27 cellular contexts compared by ENCODE assay signal in the genomic region with DNA sequence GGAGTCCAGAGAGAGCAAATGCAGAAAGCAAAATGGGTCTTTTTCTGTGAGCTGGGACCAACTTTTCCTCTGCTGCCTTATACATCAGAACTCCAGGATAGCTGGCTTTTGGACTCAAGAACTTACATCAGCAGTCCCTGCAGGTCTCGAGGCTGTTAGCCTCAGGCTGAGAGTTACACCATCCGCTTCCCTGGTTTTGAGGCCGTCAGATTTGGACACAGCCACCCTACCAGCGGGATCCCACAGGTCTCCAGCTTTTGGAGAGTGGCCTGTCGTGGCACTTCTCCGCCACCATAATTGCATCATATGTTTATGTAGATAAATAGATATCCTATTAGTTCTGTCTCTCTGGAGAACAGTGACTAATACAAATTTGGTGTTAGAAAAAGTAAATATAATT.
DNase-seq lines count a peak whose midpoint lies in the region; ATAC-seq, FAIRE-seq and TF ChIP-seq lines count a peak whose summit lies in the region.
"Had no signal": no experiment of that assay in that cellular context is flagged by ENCODE, and none has a peak within 500 bp of the region (broad histone marks: within the 10 kb centered on the region; RNA-seq: fewer than 3 reads in every experiment).

No MANE protein-coding gene starts in this region.

- H3K14ac ChIP-seq in H1 (ENCODE audit: insufficient read length) = no peak overlapping the region
- no peak overlapping the region for H3K14ac ChIP-seq in neuronal stem cell (ENCODE audit: low read length)

- H2BK12ac ChIP-seq in H1 (ENCODE audit: low read depth, low read length) (no peak overlapping the region), neuronal stem cell (ENCODE audit: low read length) (no peak overlapping the region)

- no peak overlapping the region for H4K8ac ChIP-seq in H1 (ENCODE audit: extremely low read depth, insufficient read depth, low read length)
- H4K8ac ChIP-seq in neuronal stem cell (ENCODE audit: low read depth, low read length) = no peak overlapping the region

- WGBS in H1 (ENCODE audit: extremely low coverage in 1 of 2, insufficient coverage in 1 of 2, insufficient read length in 1 of 2, insufficient replicate concordance in 2 of 2, low coverage in 1 of 2, low lambda C conversion rate in 2 of 2, missing lambda C conversion rate in 1 of 2), 2 experiments = 89% methylated on average over 6 of the region's 6 CpGs; no CpG with 5 or more reads in 1 of the 2 experiments
- WGBS in HepG2 (ENCODE audit: low lambda C conversion rate) = 81% methylated on average over 6 of the region's 6 CpGs
- no CpG with 5 or more reads among the region's 6 CpGs for WGBS in neuronal stem cell (ENCODE audit: extremely low coverage in 2 of 2, insufficient read length in 2 of 2, insufficient replicate concordance in 1 of 2), 2 donors
- WGBS in heart right ventricle, 2 donors = 89 to 91% methylated on average over 6 of the region's 6 CpGs

- no TSS peak for BruUV-seq in HepG2 (replicated peaks; lab: Mats Ljungman, UMichigan)

- in situ Hi-C loops in HepG2 (cut with HindIII; ENCODE audit: extremely low pct_ligation_motif_present, low pct_unique_long_range_greater_than_20kb) = no loop called here

- H2BK20ac ChIP-seq in H1 (ENCODE audit: low read length) = peak overlapping the region; percentile 50; the same call in 1 of the 2 replicates

- H2AFZ ChIP-seq in H1 (ENCODE audit: low read length) (peak overlapping the region; percentile 43; the same call in 1 of the 2 replicates), HepG2 (ENCODE audit: low read length) (no peak overlapping the region), neuronal stem cell (ENCODE audit: low read length) (no peak overlapping the region)

- POLR2A ChIA-PET in H1 (lab: Charles Lee; ENCODE audit: partially characterized antibody) (no interaction called here), HepG2 (lab: Yijun Ruan, JAX) (no interaction called here)

- H2BK15ac ChIP-seq in H1 (ENCODE audit: low read length) (peak overlapping the region; percentile 33; the same call in 1 of the 2 replicates), neuronal stem cell (ENCODE audit: low read length) (no peak overlapping the region)

- H3K23ac ChIP-seq in H1 (ENCODE audit: insufficient read length) = no peak overlapping the region
- no peak overlapping the region for H3K23ac ChIP-seq in neuronal stem cell (ENCODE audit: low read depth, low read length, poor library complexity)

- H3K4me1 ChIP-seq in H1 (replicated peaks in 1 of 4; ENCODE audit: control insufficient read depth in 3 of 4, insufficient read depth in 4 of 4, low read length in 3 of 4) (peaks cover 3 to 8% (median 6%) of the 10 kb centered on the region in 4 experiments), HepG2 (ENCODE audit: insufficient read depth, low read length) (peaks cover 27% of the 10 kb centered on the region), neuronal stem cell (ENCODE audit: control insufficient read depth in 2 of 2, insufficient read depth in 1 of 2, low read depth in 1 of 2, low read length in 2 of 2) (peaks cover 0 to 6% of the 10 kb centered on the region in 2 donors), heart right ventricle (no peaks in the 10 kb centered on the region)
- H3K4me1 ChIP-seq: BE2C, BLaER1 had no signal

- CTCF ChIA-PET in H1 (lab: Charles Lee; ENCODE audit: partially characterized antibody) = interaction anchor here (1.2 kb wide), 1 partner anchor 21 kb away, joined by 3 read pairs; no protein-coding TSS in a partner anchor
- CTCF ChIA-PET in HepG2 (lab: Yijun Ruan, JAX; ENCODE audit: low intra/inter-chr PET ratio, low total read pairs) = no interaction called here

- H2BK5ac ChIP-seq in H1 (ENCODE audit: low read depth, low read length) = no peak overlapping the region
- no peak overlapping the region for H2BK5ac ChIP-seq in neuronal stem cell (ENCODE audit: low read length)

- H3K23me2 ChIP-seq in H1 (ENCODE audit: low read depth, low read length) = no peaks in the 10 kb centered on the region

- H3K4ac ChIP-seq in H1 (replicated peaks; ENCODE audit: insufficient read length, low read depth, low read length) (no peak overlapping the region), neuronal stem cell (ENCODE audit: low read length) (no peak overlapping the region)

- H3K18ac ChIP-seq in H1 (ENCODE audit: extremely low read depth, low read length) (no peak overlapping the region), neuronal stem cell (ENCODE audit: low read length) (peak overlapping the region; percentile 65)

- no peaks in the 10 kb centered on the region for H3K79me1 ChIP-seq in H1 (ENCODE audit: low read depth, low read length)
- no peaks in the 10 kb centered on the region for H3K79me1 ChIP-seq in neuronal stem cell (ENCODE audit: low read depth, low read length)

- H3K56ac ChIP-seq in H1 (replicated peaks; ENCODE audit: insufficient read length, low read depth, low read length) = no peak overlapping the region

- DNase-seq in H1 (ENCODE audit: low read depth in 1 of 2, low spot score in 2 of 2) (no peak), HepG2 (ENCODE audit: low spot score) (no peak), neuronal stem cell (ENCODE audit: low spot score) (no peak), heart right ventricle (no peak), posterior vena cava (ENCODE audit: low spot score) (no peak), NCI-H345 (lab: John Stamatoyannopoulos, UW) (no peak)
- DNase-seq: 8988T; ACHN; BE2C; C1 segment of cervical spinal cord; CD4-positive, alpha-beta memory T cell; CD4-positive, CD25-positive, alpha-beta regulatory T cell; CD8-positive, alpha-beta memory T cell; COR-L47; DMS 273 treated with DMSO at 0.1 percent for 48 hours; DMS153; DMS53; DMS79; DND-41; EL; GDM1 had no signal

- H3K79me2 ChIP-seq in H1 (ENCODE audit: control insufficient read depth in 1 of 2, insufficient read depth in 2 of 2, low read length in 2 of 2) (no peaks in the 10 kb centered on the region), HepG2 (ENCODE audit: insufficient read depth, low read length) (no peaks in the 10 kb centered on the region)

- H2BK120ac ChIP-seq in H1 (replicated peaks; ENCODE audit: low read depth, low read length) = peak overlapping the region; percentile 60
- H2BK120ac ChIP-seq in neuronal stem cell (ENCODE audit: low read depth, low read length) = no peak overlapping the region

- intact Hi-C loops in HepG2 (cut with micrococcal nuclease; ENCODE audit: unreplicated experiment) (no loop called here), heart right ventricle (cut with DNase I) (no loop called here), posterior vena cava (cut with DNase I) (no loop called here)

- TF ChIP-seq EP300 in H1 (IDR thresholded peaks at IDR 0.05; ENCODE audit: borderline replicate concordance in 1 of 2, low read depth in 2 of 2, low read length in 2 of 2) (no peak), HepG2 (IDR thresholded peaks at IDR 0.05; ENCODE audit: low read depth in 2 of 2, low read length in 2 of 2) (no peak), HepG2 (CRISPR knock-in tag; IDR thresholded peaks at IDR 0.05; ENCODE audit: borderline replicate concordance) (no peak)

- H2AK5ac ChIP-seq in H1 (ENCODE audit: low read depth, low read length) (no peak overlapping the region), neuronal stem cell (ENCODE audit: low read depth, low read length) (no peak overlapping the region)

- no peak overlapping the region for H3K4me3 ChIP-seq in H1 (ENCODE audit: extremely low read depth in 1 of 4, insufficient read depth in 2 of 4, low read depth in 3 of 4, low read length in 4 of 4)
- no peak overlapping the region for H3K4me3 ChIP-seq in HepG2 (replicated peaks in 1 of 3; ENCODE audit: insufficient read depth in 1 of 3, low read depth in 2 of 3, low read length in 3 of 3)
- H3K4me3 ChIP-seq in neuronal stem cell (ENCODE audit: low read length in 2 of 2) = no peak overlapping the region
- H3K4me3 ChIP-seq in heart right ventricle = no peak overlapping the region
- H3K4me3 ChIP-seq: BLaER1, GM12878 had no signal

- H3K36me3 ChIP-seq in H1 (ENCODE audit: control insufficient read depth in 2 of 4, insufficient read depth in 4 of 4, low read length in 3 of 4) (no peaks in the 10 kb centered on the region), HepG2 (replicated peaks in 1 of 2; ENCODE audit: control insufficient read depth in 1 of 2, insufficient read depth in 2 of 2, low read length in 2 of 2) (no peaks in the 10 kb centered on the region), neuronal stem cell (replicated peaks in 1 of 2; ENCODE audit: control insufficient read depth in 2 of 2, insufficient read depth in 2 of 2, low read length in 2 of 2) (no peaks in the 10 kb centered on the region), heart right ventricle (no peaks in the 10 kb centered on the region)
- H3K36me3 ChIP-seq: BE2C, BLaER1 had no signal

- TF ChIP-seq RAD21 in H1 (IDR thresholded peaks at IDR 0.05 in 1 of 2, conservative IDR thresholded peaks at IDR 0.05 in 1 of 2; ENCODE audit: low read depth in 2 of 2, low read length in 2 of 2) (no peak), HepG2 (CRISPR knock-in tag; IDR thresholded peaks at IDR 0.05) (no peak)

- TF ChIP-seq CTCF in H1 (IDR thresholded peaks at IDR 0.05; ENCODE audit: control extremely low read depth in 1 of 3, insufficient read depth in 1 of 3, low read depth in 1 of 3, low read length in 3 of 3) (no peak), HepG2 (CRISPR knock-in tag; IDR thresholded peaks at IDR 0.05) (no peak), heart right ventricle (IDR thresholded peaks at IDR 0.05) (no peak)

- H3K27ac ChIP-seq in H1 (ENCODE audit: low read depth, low read length) = no peak overlapping the region
- H3K27ac ChIP-seq in HepG2 (ENCODE audit: extremely low read length, insufficient read depth, low read length) = no peak overlapping the region
- H3K27ac ChIP-seq in neuronal stem cell (replicated peaks; ENCODE audit: low read length) = no peak overlapping the region
- no peak overlapping the region for H3K27ac ChIP-seq in heart right ventricle
- H3K27ac ChIP-seq: BLaER1 had no signal

- H3K9ac ChIP-seq in H1 (replicated peaks in 1 of 4; ENCODE audit: extremely low read depth in 1 of 4, low read depth in 3 of 4, low read length in 3 of 4) = no peak overlapping the region
- H3K9ac ChIP-seq in HepG2 (ENCODE audit: insufficient read depth, low read depth, low read length) = no peak overlapping the region
- H3K9ac ChIP-seq in neuronal stem cell (ENCODE audit: low read depth, low read length, poor library complexity) = no peak overlapping the region
- H3K9ac ChIP-seq: BLaER1 had no signal

- H4K5ac ChIP-seq in H1 (ENCODE audit: insufficient read length, low read depth, low read length) = no peak overlapping the region

- no peak for ATAC-seq in HepG2
- ATAC-seq in heart right ventricle = no peak
- ATAC-seq in GM19455 (IDR thresholded peaks at IDR 0.05; ENCODE audit: unreplicated experiment) = no peak
- ATAC-seq: GM12878 had no signal

- H3K4me2 ChIP-seq in H1 (ENCODE audit: insufficient read depth in 1 of 2, low read depth in 2 of 2, low read length in 2 of 2) = no peak overlapping the region
- H3K4me2 ChIP-seq in HepG2 (ENCODE audit: low read depth, low read length) = no peak overlapping the region
- no peak overlapping the region for H3K4me2 ChIP-seq in neuronal stem cell (ENCODE audit: insufficient read depth, low read length, poor library complexity, severe bottlenecking)
- H3K4me2 ChIP-seq: BLaER1 had no signal

- no peaks in the 10 kb centered on the region for H3K27me3 ChIP-seq in H1 (replicated peaks in 1 of 4; ENCODE audit: control insufficient read depth in 3 of 4, extremely low read depth in 1 of 4, insufficient read depth in 3 of 4, low read length in 3 of 4)
- no peaks in the 10 kb centered on the region for H3K27me3 ChIP-seq in HepG2 (ENCODE audit: control insufficient read depth in 1 of 2, insufficient read depth in 2 of 2, low read length in 2 of 2)
- H3K27me3 ChIP-seq in neuronal stem cell (ENCODE audit: control insufficient read depth in 3 of 3, insufficient read depth in 3 of 3, low read depth in 1 of 3, low read length in 3 of 3) = no peaks in the 10 kb centered on the region
- peaks cover 0 to 8% (median 0%) of the 10 kb centered on the region in 7 donors for H3K27me3 ChIP-seq in heart right ventricle
- H3K27me3 ChIP-seq: BE2C, BLaER1 had no signal

- H4K91ac ChIP-seq in H1 (replicated peaks; ENCODE audit: insufficient read length, low read length) (no peak overlapping the region), neuronal stem cell (ENCODE audit: low read depth, low read length, poor library complexity) (no peak overlapping the region)

- no peak for FAIRE-seq in H1 (lab: Jason Lieb, UNC)
- FAIRE-seq in HepG2 (lab: Jason Lieb, UNC) = no peak
- FAIRE-seq: A204.1, GM12878, GM12892, GM18507 had no signal

- TF ChIP-seq POLR2A in H1 (IDR thresholded peaks at IDR 0.05; ENCODE audit: control extremely low read depth in 1 of 2, low read depth in 2 of 2, low read length in 2 of 2) = no peak
- TF ChIP-seq POLR2A in HepG2 (IDR thresholded peaks at IDR 0.05; ENCODE audit: insufficient read depth in 1 of 2, low read depth in 2 of 2, low read length in 2 of 2) = no peak

- no peaks in the 10 kb centered on the region for H4K20me1 ChIP-seq in H1 (replicated peaks in 1 of 2; ENCODE audit: control insufficient read depth in 1 of 2, insufficient read depth in 2 of 2, low read length in 2 of 2)
- H4K20me1 ChIP-seq in HepG2 (ENCODE audit: insufficient read depth, low read length) = no peaks in the 10 kb centered on the region
- H4K20me1 ChIP-seq: BLaER1 had no signal

- no peaks in the 10 kb centered on the region for H3K9me3 ChIP-seq in H1 (ENCODE audit: insufficient read depth in 2 of 2, low read depth in 1 of 2, low read length in 1 of 2)
- H3K9me3 ChIP-seq in HepG2 (ENCODE audit: low read length) = no peaks in the 10 kb centered on the region
- no peaks in the 10 kb centered on the region for H3K9me3 ChIP-seq in neuronal stem cell (replicated peaks in 1 of 2; ENCODE audit: control insufficient read depth in 2 of 2, insufficient read depth in 1 of 2, low read depth in 1 of 2, low read length in 2 of 2)
- peaks cover 0 to 3% (median 0%) of the 10 kb centered on the region in 11 donors for H3K9me3 ChIP-seq in heart right ventricle
- H3K9me3 ChIP-seq: BE2C, BLaER1 had no signal
